Comparison of ENCODE assay signal across 1 cellular context in genomic region chr11:66659785-66660184, GRCh38.
TF ChIP-seq lines count a peak whose summit lies in the region.

No MANE protein-coding gene starts in this region.

TF ChIP-seq in WTC11, 78 proteins besides CTCF, POLR2A, EP300 and RAD21 (continued from another document):
- no peak for TF ChIP-seq USF1 (CRISPR knock-in tag; IDR thresholded peaks at IDR 0.05)
- TF ChIP-seq TP53 (CRISPR knock-in tag; IDR thresholded peaks at IDR 0.05): no peak
- no peak for TF ChIP-seq KAT7 (CRISPR knock-in tag; IDR thresholded peaks at IDR 0.05; ENCODE audit: borderline replicate concordance)
